18 cellular contexts compared by ENCODE assay signal in genomic region chr4:30870513-30870912, GRCh38.
DNase-seq lines count a peak whose midpoint lies in the region; ATAC-seq, FAIRE-seq and TF ChIP-seq lines count a peak whose summit lies in the region.
"Had no signal": no experiment of that assay in that cellular context is flagged by ENCODE, and none has a peak within 500 bp of the region (broad histone marks: within the 10 kb centered on the region; RNA-seq: fewer than 3 reads in every experiment).

No MANE protein-coding gene starts in this region.

- H2AFZ ChIP-seq in astrocyte (ENCODE audit: low read depth, low read length) = no peak overlapping the region
- H2AFZ ChIP-seq in keratinocyte (ENCODE audit: control insufficient read depth, low read length) = no peak overlapping the region

- H3K9me3 ChIP-seq in left ventricle myocardium inferior (replicated peaks) (peaks cover 6% of the 10 kb centered on the region), astrocyte (ENCODE audit: insufficient read depth, low read depth, low read length) (no peaks in the 10 kb centered on the region), keratinocyte (ENCODE audit: control insufficient read depth, low read depth, low read length) (no peaks in the 10 kb centered on the region)

- FAIRE-seq in astrocyte (lab: Jason Lieb, UNC) (no peak), keratinocyte (lab: Jason Lieb, UNC) (peak; percentile 88)

- H3K36me3 ChIP-seq in left ventricle myocardium inferior (no peaks in the 10 kb centered on the region), astrocyte (ENCODE audit: insufficient read depth, low read length) (no peaks in the 10 kb centered on the region), keratinocyte (ENCODE audit: control insufficient read depth in 2 of 2, extremely low read depth in 1 of 2, insufficient read depth in 2 of 2, low read length in 2 of 2) (no peaks in the 10 kb centered on the region)

- TF ChIP-seq CTCF in left ventricle myocardium inferior (IDR thresholded peaks at IDR 0.05; ENCODE audit: borderline replicate concordance) = no peak
- TF ChIP-seq CTCF in astrocyte (IDR thresholded peaks at IDR 0.05; ENCODE audit: insufficient read depth, low read depth, low read length) = no peak
- no peak for TF ChIP-seq CTCF in keratinocyte (optimal IDR thresholded peaks at IDR 0.05 in 1 of 3, IDR thresholded peaks at IDR 0.05 in 1 of 3, conservative IDR thresholded peaks at IDR 0.05 in 1 of 3; ENCODE audit: extremely low read depth in 1 of 3, insufficient read depth in 2 of 3, low read length in 3 of 3)
- no peak for TF ChIP-seq CTCF in coronary artery (IDR thresholded peaks at IDR 0.05)

- H3K4me3 ChIP-seq in left ventricle myocardium inferior (no peak overlapping the region), astrocyte (ENCODE audit: insufficient read depth, low read depth, low read length) (no peak overlapping the region), keratinocyte (ENCODE audit: control insufficient read depth in 2 of 3, extremely low read depth in 1 of 3, insufficient read depth in 2 of 3, low read depth in 1 of 3, low read length in 3 of 3) (no peak overlapping the region), coronary artery (no peak overlapping the region)
- H3K4me3 ChIP-seq: SK-N-MC had no signal

- H3K9ac ChIP-seq in astrocyte (ENCODE audit: low read length) (no peak overlapping the region), keratinocyte (ENCODE audit: control insufficient read depth, extremely low read depth, insufficient read depth, low read length) (no peak overlapping the region)

- no peaks in the 10 kb centered on the region for H4K20me1 ChIP-seq in astrocyte (ENCODE audit: insufficient read depth, low read length)
- no peaks in the 10 kb centered on the region for H4K20me1 ChIP-seq in keratinocyte (ENCODE audit: control insufficient read depth, extremely low read depth, insufficient read depth, low read length)

- H3K4me1 ChIP-seq in left ventricle myocardium inferior (peaks cover 36% of the 10 kb centered on the region), astrocyte (ENCODE audit: insufficient read depth, low read length) (peaks cover 18% of the 10 kb centered on the region), keratinocyte (ENCODE audit: control insufficient read depth, extremely low read depth, insufficient read depth, low read length) (peaks cover 22% of the 10 kb centered on the region)

- no peak overlapping the region for H3K27ac ChIP-seq in left ventricle myocardium inferior (replicated peaks)
- H3K27ac ChIP-seq in astrocyte (ENCODE audit: low read depth, low read length) = no peak overlapping the region
- no peak overlapping the region for H3K27ac ChIP-seq in keratinocyte (ENCODE audit: control insufficient read depth, insufficient read depth, low read length)
- H3K27ac ChIP-seq in coronary artery = no peak overlapping the region
- H3K27ac ChIP-seq: SK-N-MC had no signal

- dilution Hi-C loops in keratinocyte (cut with MboI; ENCODE audit: extremely low pct_ligation_motif_present, low sequenced_read_pairs) = no loop called here

- intact Hi-C loops in Right ventricle myocardium superior (cut with DNase I) = no loop called here
- intact Hi-C loops in left ventricle myocardium inferior (cut with micrococcal nuclease) = no loop called here

- H3K27ac Mint-ChIP-seq in astrocyte (ENCODE audit: unreplicated experiment) = no peak overlapping the region
- H3K27ac Mint-ChIP-seq: H9 had no signal

- H3K4me3 Mint-ChIP-seq in astrocyte (ENCODE audit: unreplicated experiment) = no peak overlapping the region
- H3K4me3 Mint-ChIP-seq: H9, IgD-negative memory B cell had no signal

- H3K4me2 ChIP-seq in astrocyte (ENCODE audit: low read length) (no peak overlapping the region), keratinocyte (ENCODE audit: control insufficient read depth, extremely low read depth, insufficient read depth, low read depth, low read length) (no peak overlapping the region)

- peaks cover 2% of the 10 kb centered on the region for H3K9me1 ChIP-seq in keratinocyte (ENCODE audit: control insufficient read depth, extremely low read depth, insufficient read depth, low read length)

- H3K36me3 Mint-ChIP-seq in astrocyte (ENCODE audit: low read depth, unreplicated experiment) = peaks cover 1% of the 10 kb centered on the region
- H3K36me3 Mint-ChIP-seq: IgD-negative memory B cell had no signal

- peaks cover 21% of the 10 kb centered on the region for H3K4me1 Mint-ChIP-seq in astrocyte (ENCODE audit: low read depth, unreplicated experiment)
- H3K4me1 Mint-ChIP-seq: IgD-negative memory B cell had no signal

- H3K27me3 ChIP-seq in left ventricle myocardium inferior (ENCODE audit: low read depth) = no peaks in the 10 kb centered on the region
- H3K27me3 ChIP-seq in astrocyte (ENCODE audit: insufficient read depth, low read length) = no peaks in the 10 kb centered on the region
- H3K27me3 ChIP-seq in keratinocyte (ENCODE audit: control insufficient read depth, extremely low read depth, insufficient read depth, low read length) = no peaks in the 10 kb centered on the region

- H3K9me3 Mint-ChIP-seq in astrocyte (ENCODE audit: unreplicated experiment) = no peaks in the 10 kb centered on the region
- H3K9me3 Mint-ChIP-seq: H9 had no signal

- peak; percentile 41 for ATAC-seq in Right ventricle myocardium superior (ENCODE audit: poor library complexity)

- no peaks in the 10 kb centered on the region for H3K27me3 Mint-ChIP-seq in astrocyte (ENCODE audit: low read depth, unreplicated experiment)
- H3K27me3 Mint-ChIP-seq: IgD-negative memory B cell had no signal

- no peak for DNase-seq in Right ventricle myocardium superior
- DNase-seq in left ventricle myocardium inferior = no peak
- DNase-seq in astrocyte (ENCODE audit: low read depth) = peak; percentile 42
- DNase-seq in keratinocyte (ENCODE audit: low read depth, low spot score) = peak; percentile 7
- no peak for DNase-seq in cerebellar cortex (ENCODE audit: low spot score)
- no peak for DNase-seq in DMS153 treated with DMSO at 0.1 percent for 48 hours (lab: John Stamatoyannopoulos, UW; ENCODE audit: unreplicated experiment)
- DNase-seq in activated CD4-positive, alpha-beta T cell treated with anti-CD3 and anti-CD28 coated beads, Interleukin-2, amount 50 U/mL, for 1 hour = no peak
- DNase-seq in coronary artery (ENCODE audit: low spot score) = no peak
- DNase-seq: 8988T; C1 segment of cervical spinal cord; H9; NCI-H1436 treated with DMSO at 0.1 percent for 48 hours; NCI-H2081 treated with DMSO at 0.1 percent for 48 hours; NCI-H2227 treated with DMSO at 0.1 percent for 48 hours; NCI-H526; NK-92 treated with Interleukin-12 subunit alpha and Interleukin-12 subunit beta, amount 100 ng/mL, for 24 hours had no signal

- no peaks in the 10 kb centered on the region for H3K79me2 ChIP-seq in astrocyte (ENCODE audit: insufficient read depth, low read length)
- H3K79me2 ChIP-seq in keratinocyte (ENCODE audit: control insufficient read depth, insufficient read depth, low read length) = no peaks in the 10 kb centered on the region

Comparison
In these comparisons a context has a peak if more than half of its experiments do, and no peak if none do; other contexts are left out.
1. DNase-seq: peak in astrocyte (single experiment) and keratinocyte (single experiment); none in Right ventricle myocardium superior (single experiment), left ventricle myocardium inferior (single experiment), cerebellar cortex (single experiment), DMS153 treated with DMSO at 0.1 percent for 48 hours (single experiment), activated CD4-positive, alpha-beta T cell treated with anti-CD3 and anti-CD28 coated beads, Interleukin-2, amount 50 U/mL, for 1 hour (single experiment) and coronary artery (single experiment).